In genomic region chr5:125277494-125278154, GRCh38 we compare ENCODE assay signal across 15 cellular contexts.
DNase-seq lines count a peak whose midpoint lies in the region; FAIRE-seq and TF ChIP-seq lines count a peak whose summit lies in the region.
"Had no signal": no experiment of that assay in that cellular context is flagged by ENCODE, and none has a peak within 500 bp of the region (broad histone marks: within the 10 kb centered on the region; RNA-seq: fewer than 3 reads in every experiment).

No MANE protein-coding gene starts in this region.

- DNase-seq in AG10803 (ENCODE audit: low read depth), result peak; percentile 54
- DNase-seq in LHCN-M2 (ENCODE audit: low read depth), result peak; percentile 90
- peak; percentile 54 to 93 for DNase-seq in cardiac fibroblast (ENCODE audit: low read depth in 2 of 2)
- DNase-seq in middle frontal gyrus (ENCODE audit: extremely low spot score, low spot score), result peak; percentile 12
- DNase-seq in NCI-H524 (lab: John Stamatoyannopoulos, UW), result no peak
- DNase-seq in NCI-H2081 (lab: John Stamatoyannopoulos, UW), result no peak
- no peak for DNase-seq in kidney
- no peak for DNase-seq in uterus
- DNase-seq: activated CD4-positive, alpha-beta T cell treated with anti-CD3 and anti-CD28 coated beads, Interleukin-2, amount 10 ng/mL, durations not matched to agents 7 days and 5 days; activated naive CD8-positive, alpha-beta T cell treated with anti-CD3 and anti-CD28 coated beads for 36 hours; CD8-positive, alpha-beta memory T cell; GOT3; NCI-H2029 treated with DMSO at 0.1 percent for 48 hours; stomach had no signal

- no peaks in the 10 kb centered on the region for H3K9me3 ChIP-seq in kidney (ENCODE audit: control insufficient read depth in 1 of 2, low read length in 2 of 2)
- no peaks in the 10 kb centered on the region for H3K9me3 ChIP-seq in uterus
- H3K9me3 ChIP-seq: esophagus muscularis mucosa, stomach had no signal

- intact Hi-C loops in kidney (cut with DNase I), result no loop called here
- intact Hi-C loops in uterus (cut with DNase I; ENCODE audit: low total_unique reads), result no loop called here

- no peak overlapping the region for H3K27ac ChIP-seq in kidney (ENCODE audit: low read depth in 2 of 2, low read length in 2 of 2)
- no peak overlapping the region for H3K27ac ChIP-seq in uterus
- H3K27ac ChIP-seq: stomach had no signal

- H3K36me3 ChIP-seq in kidney (ENCODE audit: control insufficient read depth in 1 of 2, insufficient read depth in 2 of 2, low read length in 2 of 2) (no peaks in the 10 kb centered on the region), uterus (no peaks in the 10 kb centered on the region)
- H3K36me3 ChIP-seq: esophagus muscularis mucosa, stomach had no signal

- FAIRE-seq in kidney (lab: Jason Lieb, UNC), result no peak

- H3K4me3 ChIP-seq in AG10803 (ENCODE audit: low read length) (no peak overlapping the region), cardiac fibroblast (replicated peaks in 1 of 2; ENCODE audit: low read depth in 2 of 2, low read length in 2 of 2) (no peak overlapping the region), kidney (ENCODE audit: low read length in 2 of 2) (no peak overlapping the region), uterus (no peak overlapping the region)
- H3K4me3 ChIP-seq: esophagus muscularis mucosa, stomach had no signal

- no peak for TF ChIP-seq POLR2A in uterus (IDR thresholded peaks at IDR 0.05)

- H3K4me1 ChIP-seq in kidney (ENCODE audit: control insufficient read depth in 1 of 2, insufficient read depth in 1 of 2, low read depth in 1 of 2, low read length in 2 of 2) (no peaks in the 10 kb centered on the region), uterus (no peaks in the 10 kb centered on the region)
- H3K4me1 ChIP-seq: stomach had no signal

- no peak overlapping the region for H3K9ac ChIP-seq in kidney (ENCODE audit: low read length in 2 of 2)

- TF ChIP-seq CTCF in AG10803 (conservative IDR thresholded peaks at IDR 0.05; ENCODE audit: low read length) (no peak), cardiac fibroblast (IDR thresholded peaks at IDR 0.05; ENCODE audit: low read depth, low read length) (no peak), kidney (IDR thresholded peaks at IDR 0.05; ENCODE audit: borderline replicate concordance, extremely low read depth, insufficient read depth) (no peak), uterus (IDR thresholded peaks at IDR 0.05) (no peak)

- H3K27me3 ChIP-seq in uterus, result no peaks in the 10 kb centered on the region
- H3K27me3 ChIP-seq: esophagus muscularis mucosa, stomach had no signal

Comparison
In these comparisons a context has a peak if more than half of its experiments do, and no peak if none do; other contexts are left out.
1. DNase-seq: peak in AG10803 (single experiment), LHCN-M2 (single experiment), cardiac fibroblast (2 of 2) and middle frontal gyrus (single experiment); none in NCI-H524 (0 of 2), NCI-H2081 (0 of 2), kidney (single experiment) and uterus (0 of 2).